ENCODE assay signal across 10 cellular contexts in the genomic region with DNA sequence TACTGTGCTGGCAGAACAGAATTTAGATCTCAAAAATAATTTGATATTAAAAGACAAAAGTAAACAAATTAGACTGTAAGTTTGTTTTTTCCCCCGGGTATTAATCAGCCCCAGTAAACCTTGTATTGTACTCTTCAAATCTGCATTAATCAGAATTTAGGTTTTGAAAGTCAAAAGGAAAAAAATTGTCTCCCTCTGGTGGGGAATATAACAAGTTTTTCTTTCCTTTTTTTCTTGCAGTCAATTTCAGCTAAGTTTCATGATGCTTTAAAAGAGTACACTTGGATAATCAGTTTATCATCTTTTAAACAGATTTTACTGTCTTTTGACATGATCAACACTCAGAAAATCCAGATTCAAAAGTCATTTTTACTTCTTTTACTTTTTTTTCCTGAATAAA.
DNase-seq lines count a peak whose midpoint lies in the region; ATAC-seq and TF ChIP-seq lines count a peak whose summit lies in the region.
"Had no signal": no experiment of that assay in that cellular context is flagged by ENCODE, and none has a peak within 500 bp of the region (broad histone marks: within the 10 kb centered on the region; RNA-seq: fewer than 3 reads in every experiment).

No MANE protein-coding gene starts in this region.

- H3K27ac ChIP-seq in right atrium auricular region (no peak overlapping the region), SK-N-MC (no peak overlapping the region), aorta (ENCODE audit: low read depth in 1 of 2, low read length in 2 of 2) (no peak overlapping the region)

- H3K27me3 Mint-ChIP-seq in glutamatergic neuron (ENCODE audit: unreplicated experiment) = peaks cover 1% of the 10 kb centered on the region

- DNase-seq in right atrium auricular region (ENCODE audit: low spot score) = no peak
- no peak for DNase-seq in left ventricle myocardium superior
- peak; percentile 30 for DNase-seq in SK-N-MC (ENCODE audit: low read depth, low spot score)
- no peak for DNase-seq in glutamatergic neuron
- DNase-seq in cortex of kidney (lab: John Stamatoyannopoulos, UW) = no peak
- no peak for DNase-seq in aorta
- DNase-seq in NK-92 treated with Interleukin-12 subunit alpha and Interleukin-12 subunit beta, amount 100 ng/mL, for 24 hours (lab: John Stamatoyannopoulos, UW) = no peak
- DNase-seq: DMS79 treated with DMSO at 0.1 percent for 48 hours, NCI-H187 treated with DMSO at 0.1 percent for 48 hours had no signal

- H3K9ac ChIP-seq in SK-N-MC (ENCODE audit: insufficient read length) = no peak overlapping the region

- TF ChIP-seq CTCF in right atrium auricular region (IDR thresholded peaks at IDR 0.05) = peak; percentile 18 to 51
- TF ChIP-seq CTCF in glutamatergic neuron (IDR thresholded peaks at IDR 0.05; ENCODE audit: partially characterized antibody, unreplicated experiment) = peak; percentile 34

- no peaks in the 10 kb centered on the region for H3K9me3 Mint-ChIP-seq in glutamatergic neuron (ENCODE audit: unreplicated experiment)

- H3K4me1 ChIP-seq in right atrium auricular region = no peaks in the 10 kb centered on the region
- no peaks in the 10 kb centered on the region for H3K4me1 ChIP-seq in aorta (ENCODE audit: control insufficient read depth in 1 of 2, insufficient read depth in 2 of 2, low read length in 2 of 2)

- H3K4me1 Mint-ChIP-seq in glutamatergic neuron (ENCODE audit: low read depth, unreplicated experiment) = no peaks in the 10 kb centered on the region

- no peaks in the 10 kb centered on the region for H3K36me3 Mint-ChIP-seq in glutamatergic neuron (ENCODE audit: unreplicated experiment)

- H3K27me3 ChIP-seq in right atrium auricular region (no peaks in the 10 kb centered on the region), aorta (ENCODE audit: control insufficient read depth in 1 of 2, insufficient read depth in 2 of 2, low read length in 1 of 2) (no peaks in the 10 kb centered on the region)

- 46 to 50% methylated on average over 1 of the region's 1 CpG for WGBS in aorta, 2 donors

- H3K4me3 ChIP-seq in right atrium auricular region (no peak overlapping the region), SK-N-MC (peak overlapping the region; percentile 43), aorta (ENCODE audit: low read length in 2 of 2) (no peak overlapping the region)

- no peak overlapping the region for H3K27ac Mint-ChIP-seq in glutamatergic neuron (ENCODE audit: unreplicated experiment)

- H3K9me3 ChIP-seq in right atrium auricular region (no peaks in the 10 kb centered on the region), SK-N-MC (ENCODE audit: low read depth, low read length) (no peaks in the 10 kb centered on the region), aorta (ENCODE audit: control insufficient read depth, low read length) (no peaks in the 10 kb centered on the region)

- H3K36me3 ChIP-seq in right atrium auricular region (no peaks in the 10 kb centered on the region), SK-N-MC (ENCODE audit: insufficient read depth, low read length) (no peaks in the 10 kb centered on the region), aorta (ENCODE audit: control insufficient read depth in 1 of 2, insufficient read depth in 2 of 2, low read length in 1 of 2) (no peaks in the 10 kb centered on the region)

- intact Hi-C loops in left ventricle myocardium superior (cut with micrococcal nuclease) = no loop called here
- intact Hi-C loops in aorta (cut with DNase I) = no loop called here

- ATAC-seq in left ventricle myocardium superior = no peak
- no peak for ATAC-seq in aorta (ENCODE audit: low FRiP score)
- ATAC-seq in GM21786 (IDR thresholded peaks at IDR 0.05; ENCODE audit: unreplicated experiment) = no peak

- H3K4me3 Mint-ChIP-seq in glutamatergic neuron (ENCODE audit: unreplicated experiment) = no peak overlapping the region
